8 cellular contexts compared by ENCODE assay signal in genomic region chr20:10434832-10435812, GRCh38. TPM values are rescaled to one million over a fixed set of nuclear protein-coding genes. Genes with fewer than 3 reads are reported as not detected.
DNase-seq lines count a peak whose midpoint lies in the region; ATAC-seq lines count a peak whose summit lies in the region.

SLX4IP (plus strand) TSS chr20:10435305; CDS start chr20:10458205, 22,900 bp downstream.

- H3K4me1 ChIP-seq in effector memory CD4-positive, alpha-beta T cell (ENCODE audit: control insufficient read depth, insufficient read depth, low read length, poor library complexity, severe bottlenecking), result peaks cover 17% of the 10 kb centered on the region

- H3K36me3 ChIP-seq in effector memory CD4-positive, alpha-beta T cell (ENCODE audit: control insufficient read depth, insufficient read depth, low read length), result no peaks in the 10 kb centered on the region

- DNase-seq in COLO668 (lab: John Stamatoyannopoulos, UW; ENCODE audit: unreplicated experiment) (peak; percentile 96), HT-29 (ENCODE audit: low spot score) (peak; percentile 93), lung microvascular endothelial cell (ENCODE audit: low read depth in 2 of 2) (peak; percentile 97)
- peak; percentile 78 for DNase-seq in NK-92 treated with Interleukin-12 subunit alpha and Interleukin-12 subunit beta, amount 100 ng/mL, for 24 hours (lab: John Stamatoyannopoulos, UW)
- DNase-seq in activated CD8-positive, alpha-beta memory T cell treated with anti-CD3 and anti-CD28 coated beads for 4 hours (ENCODE audit: low read depth in 2 of 2), result peak; percentile 61 to 75
- DNase-seq in effector memory CD4-positive, alpha-beta T cell, result peak; percentile 59 to 76 (median 75)
- DNase-seq in stimulated activated CD4-positive, alpha-beta T cell treated with anti-CD3 and anti-CD28 coated beads, TNF-alpha, amount 100 ng/mL, for 48 hours (ENCODE audit: low read depth in 3 of 3), result peak; percentile 67 to 75 (median 68)

- H3K9me3 ChIP-seq in effector memory CD4-positive, alpha-beta T cell (ENCODE audit: control insufficient read depth, low read length), result no peaks in the 10 kb centered on the region

- peak within 1 kb of the TSS; percentile 89 for H3K27ac ChIP-seq in effector memory CD4-positive, alpha-beta T cell (ENCODE audit: insufficient read depth, low read length, poor library complexity, severe bottlenecking)

- H3K4me3 ChIP-seq in effector memory CD4-positive, alpha-beta T cell (ENCODE audit: insufficient read depth, low read depth, low read length, poor library complexity, severe bottlenecking), result peak within 1 kb of the TSS; percentile 72

- no peaks in the 10 kb centered on the region for H3K27me3 ChIP-seq in effector memory CD4-positive, alpha-beta T cell (replicated peaks; ENCODE audit: control insufficient read depth, insufficient read depth, low read length, poor library complexity, severe bottlenecking)

- ATAC-seq in GM21360 (IDR thresholded peaks at IDR 0.05; ENCODE audit: unreplicated experiment), result peak; percentile 56

RNA-seq across cellular contexts. Expression of gene SLX4IP, which starts in this region (rescaled TPM):
- 1.4 TPM in 2 replicates for total RNA-seq in HT-29 (2014; rRNA removed; shearing (Covaris generic))
- total RNA-seq in lung microvascular endothelial cell, result 1.7 and 2.6 TPM in 2 replicates

Comparison
In these comparisons a context has a peak if more than half of its experiments do, and no peak if none do; other contexts are left out.
1. Peak in every context shown above with its lines: DNase-seq, ATAC-seq, H3K4me3 ChIP-seq and H3K27ac ChIP-seq.